Comparison of ENCODE assay signal across 28 cellular contexts in genomic region chr2:102939207-102939606, GRCh38.
"Had no signal": no experiment of that assay in that cellular context is flagged by ENCODE, and none has a peak within 500 bp of the region (broad histone marks: within the 10 kb centered on the region; RNA-seq: fewer than 3 reads in every experiment).

No MANE protein-coding gene starts in this region.

- H3K9me3 ChIP-seq: colonic mucosa, esophagus squamous epithelium, gastrocnemius medialis had no signal

- FAIRE-seq: colon, endometrium, endothelial cell of umbilical vein, frontal cortex had no signal

- DNase-seq: colonic mucosa; cortex of kidney; dermis blood vessel endothelial cell; dorsolateral prefrontal cortex; effector CD4-positive, alpha-beta T cell; effector CD8-positive, alpha-beta T cell; effector memory CD4-positive, alpha-beta T cell; effector memory CD8-positive, alpha-beta T cell; endodermal cell; erythroblast; esophagus squamous epithelium; foreskin fibroblast; foreskin keratinocyte; foreskin melanocyte; gastrocnemius medialis; glutamatergic neuron; head of caudate nucleus; heart left ventricle; heart right ventricle had no signal

- H3K36me3 ChIP-seq: colonic mucosa, esophagus muscularis mucosa, esophagus squamous epithelium, gastrocnemius medialis, gastroesophageal sphincter, heart left ventricle, heart right ventricle had no signal

- H3K4me1 ChIP-seq: colonic mucosa, esophagus muscularis mucosa, esophagus squamous epithelium, foreskin keratinocyte, gastrocnemius medialis, gastroesophageal sphincter, heart left ventricle, heart right ventricle had no signal

- ATAC-seq: effector memory CD8-positive, alpha-beta T cell; esophagus mucosa; foreskin keratinocyte; gastrocnemius medialis; gastroesophageal sphincter; heart left ventricle; heart right ventricle had no signal

- H3K4me3 ChIP-seq: colonic mucosa, coronary artery, dorsolateral prefrontal cortex, esophagus muscularis mucosa, esophagus squamous epithelium, gastrocnemius medialis, gastroesophageal sphincter, heart left ventricle, heart right ventricle had no signal

- H3K27ac ChIP-seq: colonic mucosa, coronary artery, dorsolateral prefrontal cortex, epithelial cell of prostate, esophagus muscularis mucosa, esophagus squamous epithelium, foreskin keratinocyte, gastrocnemius medialis, gastroesophageal sphincter, heart left ventricle, heart right ventricle had no signal

- H3K27me3 ChIP-seq: colonic mucosa, esophagus muscularis mucosa, esophagus squamous epithelium, foreskin keratinocyte, gastrocnemius medialis, gastroesophageal sphincter had no signal
